In genomic region chr2:227823922-227824321, GRCh38 we compare ENCODE assay signal across 9 cellular contexts. TPM values are rescaled to one million over a fixed set of nuclear protein-coding genes. Genes with fewer than 3 reads are reported as not detected.
"Had no signal": no experiment of that assay in that cellular context is flagged by ENCODE, and none has a peak within 500 bp of the region (broad histone marks: within the 10 kb centered on the region; RNA-seq: fewer than 3 reads in every experiment).

No MANE protein-coding gene starts in this region.

- FAIRE-seq: HepG2, HTR-8/SVneo, K562 had no signal

- ATAC-seq: HepG2, K562 had no signal

- H3K4me3 Mint-ChIP-seq: IgD-negative memory B cell had no signal

- H3K4me1 Mint-ChIP-seq: IgD-negative memory B cell had no signal

- H3K36me3 Mint-ChIP-seq: IgD-negative memory B cell had no signal

- H3K27ac ChIP-seq: HL-60, KMS-11 had no signal

- DNase-seq: KBM-7, KG1 had no signal

- H3K27ac Mint-ChIP-seq: IgD-negative memory B cell had no signal

- H3K4me3 ChIP-seq: K562 had no signal

- H3K4me2 ChIP-seq: KMS-11 had no signal

RNA-seq across cellular contexts. Expression of gene CCL20, which starts 10.3 kb away (rescaled TPM):
- polyA plus RNA-seq: IgD-negative memory B cell, IMR-90, K562 had no signal

RNA-seq across cellular contexts. Expression of gene DAW1, which starts 47.5 kb away (rescaled TPM):
- polyA plus RNA-seq: HepG2, IgD-negative memory B cell, K562 had no signal
